26 cellular contexts compared by ENCODE assay signal in genomic region chr11:47668665-47669064, GRCh38.
"Had no signal": no experiment of that assay in that cellular context is flagged by ENCODE, and none has a peak within 500 bp of the region (broad histone marks: within the 10 kb centered on the region; RNA-seq: fewer than 3 reads in every experiment).

No MANE protein-coding gene starts in this region.

- FAIRE-seq: colon, small intestine had no signal

- H3K27ac Mint-ChIP-seq: immature natural killer cell; memory B cell; natural killer cell; progenitor cell of endocrine pancreas; stimulated activated naive B cell treated with anti-CD40 and anti-IgM and Interleukin-4, amounts not matched to agents 10 μg/mL and 1 μg/mL and 100 μg/mL, for 72 hours; stimulated activated naive CD8-positive, alpha-beta T cell treated with anti-CD3 and anti-CD28 coated beads, Interleukin-15, Interleukin-2, amounts not matched to agents 100 ng/mL and 50 ng/mL, for 24 hours had no signal

- H3K4me1 ChIP-seq: esophagus squamous epithelium, heart right ventricle, lower lobe of right lung, parathyroid adenoma, right lobe of liver, transverse colon, vagina had no signal

- H3K9me3 Mint-ChIP-seq: immature natural killer cell; memory B cell; natural killer cell; stimulated activated naive B cell treated with anti-CD40 and anti-IgM and Interleukin-4, amounts not matched to agents 10 μg/mL and 1 μg/mL and 100 μg/mL, for 72 hours; stimulated activated naive CD8-positive, alpha-beta T cell treated with anti-CD3 and anti-CD28 coated beads, Interleukin-15, Interleukin-2, amounts not matched to agents 100 ng/mL and 50 ng/mL, for 24 hours had no signal

- H3K4me1 Mint-ChIP-seq: immature natural killer cell, memory B cell, natural killer cell had no signal

- H3K4me3 ChIP-seq: esophagus squamous epithelium, heart right ventricle, lower lobe of right lung, right lobe of liver, transverse colon, vagina had no signal

- DNase-seq: effector memory CD4-positive, alpha-beta T cell; erythroblast; esophagus squamous epithelium; foreskin melanocyte; glutamatergic neuron; heart right ventricle; hippocampal formation; immature natural killer cell; islet precursor cell; kidney glomerular epithelial cell; left ventricle myocardium superior; lower lobe of right lung; natural killer cell; right lobe of liver; small intestine; stimulated activated CD4-positive, alpha-beta T cell treated with anti-CD3 and anti-CD28 coated beads, Interleukin-15, amount 100 ng/mL, for 24 hours; stimulated activated CD4-positive, alpha-beta T cell treated with anti-CD3 and anti-CD28 coated beads, Interleukin-2, amount 100 ng/mL, for 48 hours; stimulated activated naive B cell treated with anti-CD40 and anti-IgM and Interleukin-4, amounts not matched to agents 10 μg/mL and 1 μg/mL and 100 μg/mL, for 72 hours; transverse colon had no signal

- H3K36me3 ChIP-seq: esophagus squamous epithelium, heart right ventricle, lower lobe of right lung, neutrophil, right lobe of liver, transverse colon, vagina had no signal

- ATAC-seq: heart right ventricle; left ventricle myocardium superior; lower lobe of right lung; natural killer cell; stimulated activated naive B cell treated with anti-CD40 and anti-IgM and Interleukin-4, amounts not matched to agents 10 μg/mL and 1 μg/mL and 100 μg/mL, for 72 hours had no signal

- H3K27me3 ChIP-seq: esophagus squamous epithelium, heart right ventricle, neutrophil, right lobe of liver, transverse colon, vagina had no signal

- H3K27ac ChIP-seq: esophagus squamous epithelium, heart right ventricle, lower lobe of right lung, neutrophil, parathyroid adenoma, right lobe of liver, transverse colon, vagina had no signal

- H3K4me3 Mint-ChIP-seq: immature natural killer cell; memory B cell; natural killer cell; stimulated activated naive B cell treated with anti-CD40 and anti-IgM and Interleukin-4, amounts not matched to agents 10 μg/mL and 1 μg/mL and 100 μg/mL, for 72 hours; stimulated activated naive CD8-positive, alpha-beta T cell treated with anti-CD3 and anti-CD28 coated beads, Interleukin-15, Interleukin-2, amounts not matched to agents 100 ng/mL and 50 ng/mL, for 24 hours had no signal

- H3K9me3 ChIP-seq: esophagus squamous epithelium, heart right ventricle, lower lobe of right lung, neutrophil, right lobe of liver, transverse colon, vagina had no signal

- H3K27me3 Mint-ChIP-seq: memory B cell; progenitor cell of endocrine pancreas; stimulated activated naive B cell treated with anti-CD40 and anti-IgM and Interleukin-4, amounts not matched to agents 10 μg/mL and 1 μg/mL and 100 μg/mL, for 72 hours; stimulated activated naive CD8-positive, alpha-beta T cell treated with anti-CD3 and anti-CD28 coated beads, Interleukin-15, Interleukin-2, amounts not matched to agents 100 ng/mL and 50 ng/mL, for 24 hours had no signal

- H3K36me3 Mint-ChIP-seq: natural killer cell had no signal
